ENCODE assay signal across 23 cellular contexts in genomic region chr1:226511296-226511695, GRCh38. TPM values are rescaled to one million over a fixed set of nuclear protein-coding genes. Genes with fewer than 3 reads are reported as not detected.
DNase-seq lines count a peak whose midpoint lies in the region; ATAC-seq and TF ChIP-seq lines count a peak whose summit lies in the region.
"Had no signal": no experiment of that assay in that cellular context is flagged by ENCODE, and none has a peak within 500 bp of the region (broad histone marks: within the 10 kb centered on the region; RNA-seq: fewer than 3 reads in every experiment).

No MANE protein-coding gene starts in this region.

- no peaks in the 10 kb centered on the region for H3K36me3 ChIP-seq in stomach
- H3K36me3 ChIP-seq in naive thymus-derived CD4-positive, alpha-beta T cell (ENCODE audit: control insufficient read depth in 2 of 3, insufficient read depth in 3 of 3, low read length in 3 of 3) = no peaks in the 10 kb centered on the region
- H3K36me3 ChIP-seq: BE2C; BLaER1 treated with 17β-estradiol and CSF1 and Interleukin-3, amounts not matched to agents 10 nM and 100 nM; HAP-1 had no signal

- TF ChIP-seq POLR2A in stomach (IDR thresholded peaks at IDR 0.05) = no peak

- peaks cover 20 to 33% (median 25%) of the 10 kb centered on the region in 5 donors for H3K27me3 Mint-ChIP-seq in naive thymus-derived CD4-positive, alpha-beta T cell

- H3K27me3 ChIP-seq in stomach = peaks cover 0 to 8% (median 0%) of the 10 kb centered on the region in 3 donors
- H3K27me3 ChIP-seq in naive thymus-derived CD4-positive, alpha-beta T cell (ENCODE audit: control insufficient read depth in 2 of 2, insufficient read depth in 2 of 2, low read length in 2 of 2) = no peaks in the 10 kb centered on the region
- H3K27me3 ChIP-seq: BLaER1 treated with 17β-estradiol and CSF1 and Interleukin-3, amounts not matched to agents 10 nM and 100 nM had no signal

- no peak for ATAC-seq in naive thymus-derived CD4-positive, alpha-beta T cell
- ATAC-seq: GM12878, GM23338 had no signal

- H3K4me1 ChIP-seq in stomach = no peaks in the 10 kb centered on the region
- H3K4me1 ChIP-seq in naive thymus-derived CD4-positive, alpha-beta T cell (ENCODE audit: control insufficient read depth in 2 of 2, insufficient read depth in 2 of 2, low read length in 2 of 2) = no peaks in the 10 kb centered on the region
- H3K4me1 ChIP-seq: BE2C, HAP-1 had no signal

- no peak overlapping the region for H3K4me3 ChIP-seq in stomach
- no peak overlapping the region for H3K4me3 ChIP-seq in naive thymus-derived CD4-positive, alpha-beta T cell (ENCODE audit: low read length)
- H3K4me3 ChIP-seq: BLaER1 treated with 17β-estradiol and CSF1 and Interleukin-3, amounts not matched to agents 10 nM and 100 nM; GM12878; GM23338; HAP-1 had no signal

- peak; percentile 24 for DNase-seq in activated CD8-positive, alpha-beta memory T cell treated with anti-CD3 and anti-CD28 coated beads for 24 hours
- DNase-seq in activated CD8-positive, alpha-beta memory T cell treated with anti-CD3 and anti-CD28 coated beads, Interleukin-2, amount 50 U/mL, for 4 hours = no peak
- DNase-seq in ecto neural progenitor cell (ENCODE audit: low spot score) (peak; percentile 16), stomach (peak; percentile 9), AG08395 (ENCODE audit: low spot score) (no peak)
- no peak for DNase-seq in naive thymus-derived CD4-positive, alpha-beta T cell
- DNase-seq: AML-193; BE2C; CD4-positive, alpha-beta T cell; CD8-positive, alpha-beta memory T cell; DMS 273 treated with DMSO at 0.1 percent for 48 hours; DMS79; EL; GDM1; HFFc6 had no signal

- no peak overlapping the region for H3K27ac Mint-ChIP-seq in naive thymus-derived CD4-positive, alpha-beta T cell
- H3K27ac Mint-ChIP-seq: CD14-positive monocyte; CD4-positive, alpha-beta T cell; GM23338; HFFc6 had no signal

- 74 to 86% (median 86%) methylated on average over 3 of the region's 3 CpGs for WGBS in stomach, 5 donors

- POLR2A ChIA-PET in naive thymus-derived CD4-positive, alpha-beta T cell (lab: Charles Lee) = no interaction called here

- intact Hi-C loops in stomach (cut with DNase I; ENCODE audit: low total_unique reads) = no loop called here
- intact Hi-C loops in naive thymus-derived CD4-positive, alpha-beta T cell (cut with micrococcal nuclease) = no loop called here

- no peak overlapping the region for H3K4me3 Mint-ChIP-seq in naive thymus-derived CD4-positive, alpha-beta T cell
- H3K4me3 Mint-ChIP-seq: CD14-positive monocyte; CD4-positive, alpha-beta T cell; CD8-positive, alpha-beta memory T cell; GM23338; HFFc6 had no signal

- no peak for TF ChIP-seq CTCF in stomach (IDR thresholded peaks at IDR 0.05)

- H3K9me3 Mint-ChIP-seq in naive thymus-derived CD4-positive, alpha-beta T cell = peaks cover 0 to 2% (median 0%) of the 10 kb centered on the region in 11 donors
- H3K9me3 Mint-ChIP-seq: CD4-positive, alpha-beta T cell; GM23338; HFFc6 had no signal

- H3K9me3 ChIP-seq in stomach = no peaks in the 10 kb centered on the region
- H3K9me3 ChIP-seq in naive thymus-derived CD4-positive, alpha-beta T cell (ENCODE audit: control insufficient read depth in 2 of 3, low read length in 3 of 3) = no peaks in the 10 kb centered on the region
- H3K9me3 ChIP-seq: BE2C; BLaER1 treated with 17β-estradiol and CSF1 and Interleukin-3, amounts not matched to agents 10 nM and 100 nM; HAP-1 had no signal

- no peak for TF ChIP-seq EP300 in stomach (IDR thresholded peaks at IDR 0.05)

- peaks cover 0 to 2% (median 0%) of the 10 kb centered on the region in 7 donors for H3K4me1 Mint-ChIP-seq in naive thymus-derived CD4-positive, alpha-beta T cell
- H3K4me1 Mint-ChIP-seq: CD14-positive monocyte; CD8-positive, alpha-beta memory T cell; GM23338 had no signal

- H3K36me3 Mint-ChIP-seq in naive thymus-derived CD4-positive, alpha-beta T cell = peaks cover 0 to 4% (median 0%) of the 10 kb centered on the region in 5 donors
- H3K36me3 Mint-ChIP-seq: CD14-positive monocyte; CD8-positive, alpha-beta memory T cell had no signal

- H3K27ac ChIP-seq in stomach = no peak overlapping the region
- no peak overlapping the region for H3K27ac ChIP-seq in naive thymus-derived CD4-positive, alpha-beta T cell (ENCODE audit: low read depth, low read length)
- H3K27ac ChIP-seq: 22Rv1; BLaER1 treated with 17β-estradiol and CSF1 and Interleukin-3, amounts not matched to agents 10 nM and 100 nM had no signal

- CTCF ChIA-PET in naive thymus-derived CD4-positive, alpha-beta T cell (lab: Charles Lee) = no interaction called here

RNA-seq across cellular contexts. Expression of gene STUM, which starts 37.3 kb away (rescaled TPM):
- 1 to 10 TPM in 3 of 5 donors, under 1 TPM in 2; under 0.01 to 2.8 (median 1.8) TPM for total RNA-seq in stomach
- polyA plus RNA-seq in stomach = 1 to 10 TPM in 2 of 3 donors, under 1 TPM in 1; 0.56 to 2.0 (median 1.2) TPM
- not detected for total RNA-seq in naive thymus-derived CD4-positive, alpha-beta T cell
- not detected for polyA plus RNA-seq in naive thymus-derived CD4-positive, alpha-beta T cell
- total RNA-seq: CD4-positive, alpha-beta T cell; CD8-positive, alpha-beta memory T cell; H4; HFFc6 had no signal
- polyA plus RNA-seq: AG04450, CD14-positive monocyte had no signal

Comparison
In these comparisons a context has a peak if more than half of its experiments do, and no peak if none do; other contexts are left out.
1. DNase-seq: peak in activated CD8-positive, alpha-beta memory T cell treated with anti-CD3 and anti-CD28 coated beads for 24 hours (single experiment), ecto neural progenitor cell (single experiment) and stomach (single experiment); none in activated CD8-positive, alpha-beta memory T cell treated with anti-CD3 and anti-CD28 coated beads, Interleukin-2, amount 50 U/mL, for 4 hours (single experiment), AG08395 (single experiment) and naive thymus-derived CD4-positive, alpha-beta T cell (0 of 9).